ENCODE assay signal across 1 cellular context in genomic region chr6:137315081-137315480, GRCh38.
TF ChIP-seq lines count a peak whose summit lies in the region.

No MANE protein-coding gene starts in this region.

TF ChIP-seq in H1, 55 proteins besides CTCF, POLR2A, EP300 and RAD21 (continued from another document):
- TF ChIP-seq, protein P1, sequence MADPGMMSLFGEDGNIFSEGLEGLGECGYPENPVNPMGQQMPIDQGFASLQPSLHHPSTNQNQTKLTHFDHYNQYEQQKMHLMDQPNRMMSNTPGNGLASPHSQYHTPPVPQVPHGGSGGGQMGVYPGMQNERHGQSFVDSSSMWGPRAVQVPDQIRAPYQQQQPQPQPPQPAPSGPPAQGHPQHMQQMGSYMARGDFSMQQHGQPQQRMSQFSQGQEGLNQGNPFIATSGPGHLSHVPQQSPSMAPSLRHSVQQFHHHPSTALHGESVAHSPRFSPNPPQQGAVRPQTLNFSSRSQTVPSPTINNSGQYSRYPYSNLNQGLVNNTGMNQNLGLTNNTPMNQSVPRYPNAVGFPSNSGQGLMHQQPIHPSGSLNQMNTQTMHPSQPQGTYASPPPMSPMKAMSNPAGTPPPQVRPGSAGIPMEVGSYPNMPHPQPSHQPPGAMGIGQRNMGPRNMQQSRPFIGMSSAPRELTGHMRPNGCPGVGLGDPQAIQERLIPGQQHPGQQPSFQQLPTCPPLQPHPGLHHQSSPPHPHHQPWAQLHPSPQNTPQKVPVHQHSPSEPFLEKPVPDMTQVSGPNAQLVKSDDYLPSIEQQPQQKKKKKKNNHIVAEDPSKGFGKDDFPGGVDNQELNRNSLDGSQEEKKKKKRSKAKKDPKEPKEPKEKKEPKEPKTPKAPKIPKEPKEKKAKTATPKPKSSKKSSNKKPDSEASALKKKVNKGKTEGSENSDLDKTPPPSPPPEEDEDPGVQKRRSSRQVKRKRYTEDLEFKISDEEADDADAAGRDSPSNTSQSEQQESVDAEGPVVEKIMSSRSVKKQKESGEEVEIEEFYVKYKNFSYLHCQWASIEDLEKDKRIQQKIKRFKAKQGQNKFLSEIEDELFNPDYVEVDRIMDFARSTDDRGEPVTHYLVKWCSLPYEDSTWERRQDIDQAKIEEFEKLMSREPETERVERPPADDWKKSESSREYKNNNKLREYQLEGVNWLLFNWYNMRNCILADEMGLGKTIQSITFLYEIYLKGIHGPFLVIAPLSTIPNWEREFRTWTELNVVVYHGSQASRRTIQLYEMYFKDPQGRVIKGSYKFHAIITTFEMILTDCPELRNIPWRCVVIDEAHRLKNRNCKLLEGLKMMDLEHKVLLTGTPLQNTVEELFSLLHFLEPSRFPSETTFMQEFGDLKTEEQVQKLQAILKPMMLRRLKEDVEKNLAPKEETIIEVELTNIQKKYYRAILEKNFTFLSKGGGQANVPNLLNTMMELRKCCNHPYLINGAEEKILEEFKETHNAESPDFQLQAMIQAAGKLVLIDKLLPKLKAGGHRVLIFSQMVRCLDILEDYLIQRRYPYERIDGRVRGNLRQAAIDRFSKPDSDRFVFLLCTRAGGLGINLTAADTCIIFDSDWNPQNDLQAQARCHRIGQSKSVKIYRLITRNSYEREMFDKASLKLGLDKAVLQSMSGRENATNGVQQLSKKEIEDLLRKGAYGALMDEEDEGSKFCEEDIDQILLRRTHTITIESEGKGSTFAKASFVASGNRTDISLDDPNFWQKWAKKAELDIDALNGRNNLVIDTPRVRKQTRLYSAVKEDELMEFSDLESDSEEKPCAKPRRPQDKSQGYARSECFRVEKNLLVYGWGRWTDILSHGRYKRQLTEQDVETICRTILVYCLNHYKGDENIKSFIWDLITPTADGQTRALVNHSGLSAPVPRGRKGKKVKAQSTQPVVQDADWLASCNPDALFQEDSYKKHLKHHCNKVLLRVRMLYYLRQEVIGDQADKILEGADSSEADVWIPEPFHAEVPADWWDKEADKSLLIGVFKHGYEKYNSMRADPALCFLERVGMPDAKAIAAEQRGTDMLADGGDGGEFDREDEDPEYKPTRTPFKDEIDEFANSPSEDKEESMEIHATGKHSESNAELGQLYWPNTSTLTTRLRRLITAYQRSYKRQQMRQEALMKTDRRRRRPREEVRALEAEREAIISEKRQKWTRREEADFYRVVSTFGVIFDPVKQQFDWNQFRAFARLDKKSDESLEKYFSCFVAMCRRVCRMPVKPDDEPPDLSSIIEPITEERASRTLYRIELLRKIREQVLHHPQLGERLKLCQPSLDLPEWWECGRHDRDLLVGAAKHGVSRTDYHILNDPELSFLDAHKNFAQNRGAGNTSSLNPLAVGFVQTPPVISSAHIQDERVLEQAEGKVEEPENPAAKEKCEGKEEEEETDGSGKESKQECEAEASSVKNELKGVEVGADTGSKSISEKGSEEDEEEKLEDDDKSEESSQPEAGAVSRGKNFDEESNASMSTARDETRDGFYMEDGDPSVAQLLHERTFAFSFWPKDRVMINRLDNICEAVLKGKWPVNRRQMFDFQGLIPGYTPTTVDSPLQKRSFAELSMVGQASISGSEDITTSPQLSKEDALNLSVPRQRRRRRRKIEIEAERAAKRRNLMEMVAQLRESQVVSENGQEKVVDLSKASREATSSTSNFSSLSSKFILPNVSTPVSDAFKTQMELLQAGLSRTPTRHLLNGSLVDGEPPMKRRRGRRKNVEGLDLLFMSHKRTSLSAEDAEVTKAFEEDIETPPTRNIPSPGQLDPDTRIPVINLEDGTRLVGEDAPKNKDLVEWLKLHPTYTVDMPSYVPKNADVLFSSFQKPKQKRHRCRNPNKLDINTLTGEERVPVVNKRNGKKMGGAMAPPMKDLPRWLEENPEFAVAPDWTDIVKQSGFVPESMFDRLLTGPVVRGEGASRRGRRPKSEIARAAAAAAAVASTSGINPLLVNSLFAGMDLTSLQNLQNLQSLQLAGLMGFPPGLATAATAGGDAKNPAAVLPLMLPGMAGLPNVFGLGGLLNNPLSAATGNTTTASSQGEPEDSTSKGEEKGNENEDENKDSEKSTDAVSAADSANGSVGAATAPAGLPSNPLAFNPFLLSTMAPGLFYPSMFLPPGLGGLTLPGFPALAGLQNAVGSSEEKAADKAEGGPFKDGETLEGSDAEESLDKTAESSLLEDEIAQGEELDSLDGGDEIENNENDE (IDR thresholded peaks at IDR 0.05; ENCODE audit: insufficient replicate concordance, low read length): no peak
- TF ChIP-seq CHD2 (IDR thresholded peaks at IDR 0.05; ENCODE audit: low read length): no peak
- TF ChIP-seq, protein P2, sequence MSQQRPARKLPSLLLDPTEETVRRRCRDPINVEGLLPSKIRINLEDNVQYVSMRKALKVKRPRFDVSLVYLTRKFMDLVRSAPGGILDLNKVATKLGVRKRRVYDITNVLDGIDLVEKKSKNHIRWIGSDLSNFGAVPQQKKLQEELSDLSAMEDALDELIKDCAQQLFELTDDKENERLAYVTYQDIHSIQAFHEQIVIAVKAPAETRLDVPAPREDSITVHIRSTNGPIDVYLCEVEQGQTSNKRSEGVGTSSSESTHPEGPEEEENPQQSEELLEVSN (IDR thresholded peaks at IDR 0.05): no peak
- TF ChIP-seq NANOG (IDR thresholded peaks at IDR 0.05; ENCODE audit: insufficient read depth, low read depth, low read length, poor library complexity, severe bottlenecking): peak; percentile 65
